17 cellular contexts compared by ENCODE assay signal in genomic region chr20:35006531-35006971, GRCh38. TPM values are rescaled to one million over a fixed set of nuclear protein-coding genes. Genes with fewer than 3 reads are reported as not detected.
DNase-seq lines count a peak whose midpoint lies in the region; ATAC-seq and TF ChIP-seq lines count a peak whose summit lies in the region.
"Had no signal": no experiment of that assay in that cellular context is flagged by ENCODE, and none has a peak within 500 bp of the region (broad histone marks: within the 10 kb centered on the region; RNA-seq: fewer than 3 reads in every experiment).

No MANE protein-coding gene starts in this region.

- no peak overlapping the region for H3K27ac ChIP-seq in ovary
- no peak overlapping the region for H3K27ac ChIP-seq in uterus
- H3K27ac ChIP-seq: lower lobe of right lung, thyroid gland had no signal

- H3K27ac Mint-ChIP-seq in activated naive CD8-positive, alpha-beta T cell treated with anti-CD3 and anti-CD28 coated beads, Interleukin-2, amount 10 ng/mL, durations not matched to agents 7 days and 5 days: no peak overlapping the region
- no peak overlapping the region for H3K27ac Mint-ChIP-seq in activated naive CD8-positive, alpha-beta T cell treated with anti-CD3 and anti-CD28 coated beads for 36 hours
- no peak overlapping the region for H3K27ac Mint-ChIP-seq in T-helper 2 cell treated with Interferon-gamma antibody and Interleukin-4, amounts not matched to agents 5 μg/mL and 100 μg/mL, for 36 hours
- no peak overlapping the region for H3K27ac Mint-ChIP-seq in natural killer cell treated with Interleukin-12 subunit alpha and Interleukin-12 subunit beta and Interleukin-15 and Interleukin-18, amount 100 ng/mL, for 72 hours
- H3K27ac Mint-ChIP-seq: CD14-positive monocyte had no signal

- intact Hi-C loops in Right ventricle myocardium superior (cut with DNase I) (loop anchor here (5.0 kb wide), 1 partner anchor 134 kb away; the partner anchor contains the start of gene GGT7), ovary (cut with DNase I) (no loop called here), uterus (cut with DNase I; ENCODE audit: low total_unique reads) (no loop called here)

- TF ChIP-seq EP300 in ovary (IDR thresholded peaks at IDR 0.05): no peak

- no peak for ATAC-seq in activated naive CD8-positive, alpha-beta T cell treated with anti-CD3 and anti-CD28 coated beads, Interleukin-2, amount 10 ng/mL, durations not matched to agents 7 days and 5 days (ENCODE audit: low read depth)
- ATAC-seq in Right ventricle myocardium superior (ENCODE audit: poor library complexity): peak; percentile 3
- no peak for ATAC-seq in natural killer cell treated with Interleukin-12 subunit alpha and Interleukin-12 subunit beta and Interleukin-15 and Interleukin-18, amount 100 ng/mL, for 72 hours
- ATAC-seq: lower lobe of right lung, right cardiac atrium had no signal

- H3K4me1 Mint-ChIP-seq in activated naive CD8-positive, alpha-beta T cell treated with anti-CD3 and anti-CD28 coated beads, Interleukin-2, amount 10 ng/mL, durations not matched to agents 7 days and 5 days: peaks cover 6% of the 10 kb centered on the region
- H3K4me1 Mint-ChIP-seq in activated naive CD8-positive, alpha-beta T cell treated with anti-CD3 and anti-CD28 coated beads for 36 hours: no peaks in the 10 kb centered on the region
- H3K4me1 Mint-ChIP-seq in T-helper 2 cell treated with Interferon-gamma antibody and Interleukin-4, amounts not matched to agents 5 μg/mL and 100 μg/mL, for 36 hours (ENCODE audit: low read depth): peaks cover 4% of the 10 kb centered on the region
- H3K4me1 Mint-ChIP-seq in natural killer cell treated with Interleukin-12 subunit alpha and Interleukin-12 subunit beta and Interleukin-15 and Interleukin-18, amount 100 ng/mL, for 72 hours (ENCODE audit: low read depth in 2 of 2): peaks cover 5 to 10% of the 10 kb centered on the region in 2 donors
- H3K4me1 Mint-ChIP-seq: CD14-positive monocyte had no signal

- H3K27me3 Mint-ChIP-seq in activated naive CD8-positive, alpha-beta T cell treated with anti-CD3 and anti-CD28 coated beads, Interleukin-2, amount 10 ng/mL, durations not matched to agents 7 days and 5 days: no peaks in the 10 kb centered on the region
- no peaks in the 10 kb centered on the region for H3K27me3 Mint-ChIP-seq in activated naive CD8-positive, alpha-beta T cell treated with anti-CD3 and anti-CD28 coated beads for 36 hours
- no peaks in the 10 kb centered on the region for H3K27me3 Mint-ChIP-seq in T-helper 2 cell treated with Interferon-gamma antibody and Interleukin-4, amounts not matched to agents 5 μg/mL and 100 μg/mL, for 36 hours (ENCODE audit: low read depth)
- H3K27me3 Mint-ChIP-seq in natural killer cell treated with Interleukin-12 subunit alpha and Interleukin-12 subunit beta and Interleukin-15 and Interleukin-18, amount 100 ng/mL, for 72 hours: no peaks in the 10 kb centered on the region

- no peaks in the 10 kb centered on the region for H3K9me3 Mint-ChIP-seq in activated naive CD8-positive, alpha-beta T cell treated with anti-CD3 and anti-CD28 coated beads, Interleukin-2, amount 10 ng/mL, durations not matched to agents 7 days and 5 days
- no peaks in the 10 kb centered on the region for H3K9me3 Mint-ChIP-seq in activated naive CD8-positive, alpha-beta T cell treated with anti-CD3 and anti-CD28 coated beads for 36 hours
- H3K9me3 Mint-ChIP-seq in T-helper 2 cell treated with Interferon-gamma antibody and Interleukin-4, amounts not matched to agents 5 μg/mL and 100 μg/mL, for 36 hours: no peaks in the 10 kb centered on the region
- no peaks in the 10 kb centered on the region for H3K9me3 Mint-ChIP-seq in natural killer cell treated with Interleukin-12 subunit alpha and Interleukin-12 subunit beta and Interleukin-15 and Interleukin-18, amount 100 ng/mL, for 72 hours
- H3K9me3 Mint-ChIP-seq: CD14-positive monocyte had no signal

- no peak for TF ChIP-seq CTCF in ovary (IDR thresholded peaks at IDR 0.05)
- no peak for TF ChIP-seq CTCF in uterus (IDR thresholded peaks at IDR 0.05)

- peaks cover 12% of the 10 kb centered on the region for H3K36me3 Mint-ChIP-seq in activated naive CD8-positive, alpha-beta T cell treated with anti-CD3 and anti-CD28 coated beads, Interleukin-2, amount 10 ng/mL, durations not matched to agents 7 days and 5 days
- peaks cover 9% of the 10 kb centered on the region for H3K36me3 Mint-ChIP-seq in activated naive CD8-positive, alpha-beta T cell treated with anti-CD3 and anti-CD28 coated beads for 36 hours
- peaks cover 55% of the 10 kb centered on the region for H3K36me3 Mint-ChIP-seq in T-helper 2 cell treated with Interferon-gamma antibody and Interleukin-4, amounts not matched to agents 5 μg/mL and 100 μg/mL, for 36 hours (ENCODE audit: low read depth)
- H3K36me3 Mint-ChIP-seq in natural killer cell treated with Interleukin-12 subunit alpha and Interleukin-12 subunit beta and Interleukin-15 and Interleukin-18, amount 100 ng/mL, for 72 hours: peaks cover 9% of the 10 kb centered on the region

- no peaks in the 10 kb centered on the region for H3K4me1 ChIP-seq in ovary (ENCODE audit: insufficient read depth)
- H3K4me1 ChIP-seq in uterus: no peaks in the 10 kb centered on the region
- H3K4me1 ChIP-seq: thyroid gland had no signal

- no peak for TF ChIP-seq POLR2A in ovary (IDR thresholded peaks at IDR 0.05)
- TF ChIP-seq POLR2A in uterus (IDR thresholded peaks at IDR 0.05): no peak

- H3K27me3 ChIP-seq in ovary (no peaks in the 10 kb centered on the region), uterus (no peaks in the 10 kb centered on the region)
- H3K27me3 ChIP-seq: thyroid gland had no signal

- no peaks in the 10 kb centered on the region for H3K9me3 ChIP-seq in ovary
- no peaks in the 10 kb centered on the region for H3K9me3 ChIP-seq in uterus
- H3K9me3 ChIP-seq: lower lobe of right lung, thyroid gland had no signal

- H3K4me3 ChIP-seq in ovary (no peak overlapping the region), uterus (no peak overlapping the region)
- H3K4me3 ChIP-seq: lower lobe of right lung, thyroid gland had no signal

- H3K4me3 Mint-ChIP-seq in activated naive CD8-positive, alpha-beta T cell treated with anti-CD3 and anti-CD28 coated beads, Interleukin-2, amount 10 ng/mL, durations not matched to agents 7 days and 5 days: no peak overlapping the region
- no peak overlapping the region for H3K4me3 Mint-ChIP-seq in activated naive CD8-positive, alpha-beta T cell treated with anti-CD3 and anti-CD28 coated beads for 36 hours
- no peak overlapping the region for H3K4me3 Mint-ChIP-seq in T-helper 2 cell treated with Interferon-gamma antibody and Interleukin-4, amounts not matched to agents 5 μg/mL and 100 μg/mL, for 36 hours
- H3K4me3 Mint-ChIP-seq in natural killer cell treated with Interleukin-12 subunit alpha and Interleukin-12 subunit beta and Interleukin-15 and Interleukin-18, amount 100 ng/mL, for 72 hours: no peak overlapping the region
- H3K4me3 Mint-ChIP-seq: CD14-positive monocyte had no signal

- peak; percentile 16 for DNase-seq in activated naive CD8-positive, alpha-beta T cell treated with anti-CD3 and anti-CD28 coated beads, Interleukin-2, amount 10 ng/mL, durations not matched to agents 7 days and 5 days
- DNase-seq in activated naive CD8-positive, alpha-beta T cell treated with anti-CD3 and anti-CD28 coated beads for 36 hours: no peak
- DNase-seq in Right ventricle myocardium superior: peak; percentile 21
- DNase-seq in ovary: peak in 4 of 5 donors; percentile 5 to 10 (median 8)
- DNase-seq in uterus: peak; percentile 3 to 10
- DNase-seq in T-helper 2 cell treated with Interferon-gamma antibody and Interleukin-4, amounts not matched to agents 5 μg/mL and 100 μg/mL, for 36 hours (ENCODE audit: low spot score): no peak
- no peak for DNase-seq in natural killer cell treated with Interleukin-12 subunit alpha and Interleukin-12 subunit beta and Interleukin-15 and Interleukin-18, amount 100 ng/mL, for 72 hours (ENCODE audit: low spot score)
- DNase-seq in dermis blood vessel endothelial cell: no peak
- DNase-seq: activated gamma-delta T cell, NCI-H1092 treated with DMSO at 0.1 percent for 48 hours, NCI-H524, nucleus accumbens, RPMI8226, thyroid gland had no signal

- POLR2A ChIA-PET in activated naive CD8-positive, alpha-beta T cell treated with anti-CD3 and anti-CD28 coated beads, Interleukin-2, amount 10 ng/mL, durations not matched to agents 7 days and 5 days (lab: Charles Lee): no interaction called here

- H3K36me3 ChIP-seq in ovary (no peaks in the 10 kb centered on the region), uterus (no peaks in the 10 kb centered on the region)

- 83 to 85% (median 84%) methylated on average over 4 of the region's 4 CpGs for WGBS in ovary, 3 donors

RNA-seq across cellular contexts. Expression of gene MYH7B, which starts 50.9 kb away (rescaled TPM):
- total RNA-seq in activated naive CD8-positive, alpha-beta T cell treated with anti-CD3 and anti-CD28 coated beads, Interleukin-2, amount 10 ng/mL, durations not matched to agents 7 days and 5 days: under 1 TPM; 0.20 to 0.55 TPM
- under 1 TPM; 0.30 to 0.33 TPM for total RNA-seq in activated naive CD8-positive, alpha-beta T cell treated with anti-CD3 and anti-CD28 coated beads for 36 hours
- total RNA-seq in Right ventricle myocardium superior (222 TPM), ovary (1 to 10 TPM in 4 of 7 donors, under 1 TPM in 3; 0.74 to 2.6 (median 1.1) TPM), uterus (1 to 10 TPM in 1 of 4 donors, under 1 TPM in 2, not detected in 1; 0.41 to 3.0 (median 0.51) TPM), dermis blood vessel endothelial cell (under 0.01 and 0.17 TPM in 2 replicates)
- 1 to 10 TPM in 1 of 2 donors, under 1 TPM in 1; 0.30 to 2.3 TPM for polyA plus RNA-seq in ovary
- under 1 TPM in 1 of 2 donors, not detected in 1; 0.19 TPM for total RNA-seq in natural killer cell treated with Interleukin-12 subunit alpha and Interleukin-12 subunit beta and Interleukin-15 and Interleukin-18, amount 100 ng/mL, for 72 hours
- polyA plus RNA-seq: CD14-positive monocyte had no signal

RNA-seq across cellular contexts. Expression of gene GSS, which starts 50.9 kb away (rescaled TPM):
- 10 to 100 TPM; 53.8 to 57.2 TPM for total RNA-seq in activated naive CD8-positive, alpha-beta T cell treated with anti-CD3 and anti-CD28 coated beads, Interleukin-2, amount 10 ng/mL, durations not matched to agents 7 days and 5 days
- 10 to 100 TPM; 48.0 to 50.3 TPM for total RNA-seq in activated naive CD8-positive, alpha-beta T cell treated with anti-CD3 and anti-CD28 coated beads for 36 hours
- total RNA-seq in Right ventricle myocardium superior (15.7 TPM), ovary (10 to 100 TPM; 14.5 to 35.3 (median 22.2) TPM), uterus (10 to 100 TPM in 3 of 4 donors, 1 to 10 TPM in 1; 3.8 to 47.2 (median 16.5) TPM), dermis blood vessel endothelial cell (73.7 and 88.7 TPM in 2 replicates)
- polyA plus RNA-seq in ovary: 10 to 100 TPM; 19.8 to 42.0 TPM
- total RNA-seq in natural killer cell treated with Interleukin-12 subunit alpha and Interleukin-12 subunit beta and Interleukin-15 and Interleukin-18, amount 100 ng/mL, for 72 hours: 10 to 100 TPM; 53.3 to 71.3 TPM

Comparison
In these comparisons a context has a peak if more than half of its experiments do, and no peak if none do; other contexts are left out.
1. DNase-seq: peak in activated naive CD8-positive, alpha-beta T cell treated with anti-CD3 and anti-CD28 coated beads, Interleukin-2, amount 10 ng/mL, durations not matched to agents 7 days and 5 days (single experiment), Right ventricle myocardium superior (single experiment), ovary (4 of 5) and uterus (2 of 2); none in activated naive CD8-positive, alpha-beta T cell treated with anti-CD3 and anti-CD28 coated beads for 36 hours (single experiment), T-helper 2 cell treated with Interferon-gamma antibody and Interleukin-4, amounts not matched to agents 5 μg/mL and 100 μg/mL, for 36 hours (single experiment), natural killer cell treated with Interleukin-12 subunit alpha and Interleukin-12 subunit beta and Interleukin-15 and Interleukin-18, amount 100 ng/mL, for 72 hours (single experiment) and dermis blood vessel endothelial cell (single experiment).
2. RNA of gene MYH7B, which starts 50.9 kb away (total RNA-seq): 222 TPM in Right ventricle myocardium superior (single experiment); 0.74 to 2.6 TPM in ovary, 0.20 to 0.55 TPM in activated naive CD8-positive, alpha-beta T cell treated with anti-CD3 and anti-CD28 coated beads, Interleukin-2, amount 10 ng/mL, durations not matched to agents 7 days and 5 days, 0.41 to 3.0 TPM in uterus, 0.30 to 0.33 TPM in activated naive CD8-positive, alpha-beta T cell treated with anti-CD3 and anti-CD28 coated beads for 36 hours, 0.19 TPM in natural killer cell treated with Interleukin-12 subunit alpha and Interleukin-12 subunit beta and Interleukin-15 and Interleukin-18, amount 100 ng/mL, for 72 hours and under 0.01 to 0.17 TPM in dermis blood vessel endothelial cell; every median in the first group is over 10 times any median in the second.